29 cellular contexts compared by ENCODE assay signal in genomic region chr10:133107442-133107841, GRCh38. TPM values are rescaled to one million over a fixed set of nuclear protein-coding genes. Genes with fewer than 3 reads are reported as not detected.
DNase-seq lines count a peak whose midpoint lies in the region; ATAC-seq, FAIRE-seq and TF ChIP-seq lines count a peak whose summit lies in the region.
"Had no signal": no experiment of that assay in that cellular context is flagged by ENCODE, and none has a peak within 500 bp of the region (broad histone marks: within the 10 kb centered on the region; RNA-seq: fewer than 3 reads in every experiment).

No MANE protein-coding gene starts in this region.

- TF ChIP-seq CTCF in HepG2 (CRISPR knock-in tag; IDR thresholded peaks at IDR 0.05) (no peak), right lobe of liver (IDR thresholded peaks at IDR 0.05) (no peak)

- H3K4me3 ChIP-seq in HepG2 (replicated peaks in 1 of 3; ENCODE audit: insufficient read depth in 1 of 3, low read depth in 2 of 3, low read length in 3 of 3), result no peak overlapping the region
- no peak overlapping the region for H3K4me3 ChIP-seq in right lobe of liver
- peak overlapping the region; percentile 11 for H3K4me3 ChIP-seq in adipocyte (ENCODE audit: low read length)
- H3K4me3 ChIP-seq: BLaER1, GM12878 had no signal

- no peak for TF ChIP-seq EP300 in HepG2 (IDR thresholded peaks at IDR 0.05; ENCODE audit: low read depth in 2 of 2, low read length in 2 of 2)
- no peak for TF ChIP-seq EP300 in HepG2 (CRISPR knock-in tag; IDR thresholded peaks at IDR 0.05; ENCODE audit: borderline replicate concordance)

- H3K27me3 ChIP-seq in HepG2 (ENCODE audit: control insufficient read depth in 1 of 2, insufficient read depth in 2 of 2, low read length in 2 of 2) (peaks cover 5 to 45% of the 10 kb centered on the region in 2 experiments; a peak in 3 of 5 replicates), right lobe of liver (no peaks in the 10 kb centered on the region), adipocyte (replicated peaks; ENCODE audit: control insufficient read depth, insufficient read depth, low read length) (peaks cover 20% of the 10 kb centered on the region)
- H3K27me3 ChIP-seq: BE2C had no signal

- 5% methylated on average over 1 of the region's 1 CpG for WGBS in HepG2 (ENCODE audit: low lambda C conversion rate)
- WGBS in right lobe of liver (ENCODE audit: insufficient coverage, low coverage, low lambda C conversion rate, missing lambda C conversion rate), result 60% methylated on average over 1 of the region's 1 CpG

- DNase-seq in HepG2 (ENCODE audit: low spot score), result no peak
- DNase-seq in right lobe of liver, result no peak
- DNase-seq in adipocyte (ENCODE audit: low read depth), result no peak
- no peak for DNase-seq in NCI-H748 (lab: John Stamatoyannopoulos, UW; ENCODE audit: unreplicated experiment)
- no peak for DNase-seq in cardiac septum (ENCODE audit: low spot score)
- DNase-seq: ACHN; BE2C; C1 segment of cervical spinal cord; CD4-positive, alpha-beta memory T cell; CD4-positive, CD25-positive, alpha-beta regulatory T cell; CD8-positive, alpha-beta memory T cell; COR-L47; DMS 273 treated with DMSO at 0.1 percent for 48 hours; DMS153; DMS53; DMS79; DND-41; EL; GDM1 had no signal

- no peak overlapping the region for H3K27ac ChIP-seq in HepG2 (ENCODE audit: extremely low read length, insufficient read depth, low read length)
- no peak overlapping the region for H3K27ac ChIP-seq in right lobe of liver
- H3K27ac ChIP-seq: 22Rv1, BLaER1 had no signal

- FAIRE-seq in HepG2 (lab: Jason Lieb, UNC), result no peak
- FAIRE-seq: GM12878, GM12892, GM18507 had no signal

- ATAC-seq in HepG2, result no peak
- ATAC-seq in right lobe of liver, result no peak
- ATAC-seq: GM12878 had no signal

- H4K20me1 ChIP-seq in HepG2 (ENCODE audit: insufficient read depth, low read length), result no peaks in the 10 kb centered on the region
- H4K20me1 ChIP-seq: BLaER1 had no signal

- H3K4me2 ChIP-seq in HepG2 (ENCODE audit: low read depth, low read length), result no peak overlapping the region
- H3K4me2 ChIP-seq: BLaER1 had no signal

- in situ Hi-C loops in HepG2 (cut with HindIII; ENCODE audit: extremely low pct_ligation_motif_present, low pct_unique_long_range_greater_than_20kb), result no loop called here

- H3K9me3 ChIP-seq in HepG2 (ENCODE audit: low read length) (peaks cover 12% of the 10 kb centered on the region), right lobe of liver (peaks cover 0 to 8% (median 0%) of the 10 kb centered on the region in 4 donors), adipocyte (ENCODE audit: control insufficient read depth, low read length) (peaks cover 28% of the 10 kb centered on the region)

- CTCF ChIA-PET in HepG2 (lab: Yijun Ruan, JAX; ENCODE audit: low intra/inter-chr PET ratio, low total read pairs), result no interaction called here

- BruUV-seq in HepG2 (replicated peaks; lab: Mats Ljungman, UMichigan), result no TSS peak

- H3K36me3 ChIP-seq in HepG2 (replicated peaks in 1 of 2; ENCODE audit: control insufficient read depth in 1 of 2, insufficient read depth in 2 of 2, low read length in 2 of 2) (no peaks in the 10 kb centered on the region), right lobe of liver (no peaks in the 10 kb centered on the region), adipocyte (ENCODE audit: control insufficient read depth, insufficient read depth, low read length, severe bottlenecking) (no peaks in the 10 kb centered on the region)
- H3K36me3 ChIP-seq: BE2C, BLaER1 had no signal

- no peak overlapping the region for H3K9ac ChIP-seq in HepG2 (ENCODE audit: insufficient read depth, low read depth, low read length)
- no peak overlapping the region for H3K9ac ChIP-seq in adipocyte (ENCODE audit: low read length)
- H3K9ac ChIP-seq: BLaER1 had no signal

- POLR2A ChIA-PET in HepG2 (lab: Yijun Ruan, JAX), result no interaction called here

- H3K4me1 ChIP-seq in HepG2 (ENCODE audit: insufficient read depth, low read length) (no peaks in the 10 kb centered on the region), right lobe of liver (no peaks in the 10 kb centered on the region), adipocyte (ENCODE audit: control insufficient read depth, insufficient read depth, low read length) (no peaks in the 10 kb centered on the region)
- H3K4me1 ChIP-seq: BE2C had no signal

- TF ChIP-seq RAD21 in HepG2 (CRISPR knock-in tag; IDR thresholded peaks at IDR 0.05), result no peak

- H3K79me2 ChIP-seq in HepG2 (ENCODE audit: insufficient read depth, low read length), result no peaks in the 10 kb centered on the region

- intact Hi-C loops in HepG2 (cut with micrococcal nuclease; ENCODE audit: unreplicated experiment) (no loop called here), right lobe of liver (cut with DNase I) (no loop called here), cardiac septum (cut with DNase I) (no loop called here)

- H2AFZ ChIP-seq in HepG2 (ENCODE audit: low read length), result no peak overlapping the region

- no peak for TF ChIP-seq POLR2A in HepG2 (IDR thresholded peaks at IDR 0.05; ENCODE audit: insufficient read depth in 1 of 2, low read depth in 2 of 2, low read length in 2 of 2)
- no peak for TF ChIP-seq POLR2A in right lobe of liver (IDR thresholded peaks at IDR 0.05)

TF ChIP-seq in HepG2, 621 proteins besides CTCF, POLR2A, EP300 and RAD21:
- TF ChIP-seq ZFP90 (CRISPR knock-in tag; IDR thresholded peaks at IDR 0.05; ENCODE audit: borderline replicate concordance) (peak; percentile 99), GFI1 (CRISPR knock-in tag; IDR thresholded peaks at IDR 0.05; ENCODE audit: borderline replicate concordance) (no peak)

RNA-seq across cellular contexts. Expression of gene ADGRA1, which starts 19.7 kb away (rescaled TPM):
- total RNA-seq in HepG2 (2016; rRNA removed; fragmentation: Illumina TruSeq; extraction: Trizol), result not detected in 2 replicates
- total RNA-seq in HepG2 (2016; cell fraction: cytosol; rRNA removed; fragmentation: Illumina TruSeq; extraction: Trizol; ENCODE audit: low read depth), result not detected in 2 replicates
- total RNA-seq in HepG2 (2016; cell fraction: insoluble cytoplasmic fraction; rRNA removed; fragmentation: Illumina TruSeq; extraction: Trizol), result not detected in 2 replicates
- not detected in 2 replicates for total RNA-seq in HepG2 (2016; cell fraction: membrane; rRNA removed; fragmentation: Illumina TruSeq; extraction: Trizol)
- total RNA-seq in HepG2 (2016; cell fraction: nucleus; rRNA removed; fragmentation: Illumina TruSeq; extraction: Trizol), result not detected in 2 replicates
- not detected in 2 replicates for polyA plus RNA-seq in HepG2 (2011; rRNA removed)
- polyA plus RNA-seq in HepG2 (2011; cell fraction: cytosol; rRNA removed), result not detected in 2 replicates
- not detected in 2 replicates for polyA plus RNA-seq in HepG2 (2011; cell fraction: nucleus; rRNA removed)
- polyA plus RNA-seq in HepG2 (2012), result not detected in 2 replicates
- polyA plus RNA-seq in HepG2 (2016; cell fraction: cytosol; fragmentation: Illumina TruSeq; extraction: Trizol; ENCODE audit: low read depth), result not detected in 2 replicates
- not detected in 2 replicates for polyA plus RNA-seq in HepG2 (2016; cell fraction: insoluble cytoplasmic fraction; fragmentation: Illumina TruSeq; extraction: Trizol; ENCODE audit: low read depth)
- not detected in 2 replicates for polyA plus RNA-seq in HepG2 (2016; cell fraction: membrane; fragmentation: Illumina TruSeq; extraction: Trizol; ENCODE audit: low read depth)
- not detected in 2 replicates for polyA plus RNA-seq in HepG2 (2016; cell fraction: nucleus; fragmentation: Illumina TruSeq; extraction: Trizol; ENCODE audit: insufficient read depth, low read depth)
- not detected in 2 replicates for polyA minus RNA-seq in HepG2 (2011; rRNA and poly(A)+ RNA removed; ENCODE audit: low replicate concordance)
- polyA minus RNA-seq in HepG2 (2011; cell fraction: cytosol; rRNA and poly(A)+ RNA removed), result not detected in 2 replicates
- polyA minus RNA-seq in HepG2 (2011; cell fraction: nucleus; rRNA and poly(A)+ RNA removed), result not detected in 2 replicates
- under 1 TPM in 5 of 6 experiments, not detected in 1; 0.10 to 0.46 (median 0.16) TPM for total RNA-seq in right lobe of liver
- 0.19 TPM for total RNA-seq in cardiac septum
- total RNA-seq: CD4-positive, alpha-beta memory T cell; CD4-positive, CD25-positive, alpha-beta regulatory T cell; CD8-positive, alpha-beta memory T cell; Daoy; G401; GM12878 had no signal
- polyA plus RNA-seq: AG04450; CD14-positive monocyte; CD4-positive, alpha-beta memory T cell; CD4-positive, CD25-positive, alpha-beta regulatory T cell; CD8-positive, alpha-beta memory T cell; GM12878 had no signal

RNA-seq across cellular contexts. Expression of gene KNDC1, which starts 52.6 kb away (rescaled TPM):
- total RNA-seq in HepG2 (2016; rRNA removed; fragmentation: Illumina TruSeq; extraction: Trizol) (0.44 TPM in 1 of 2 replicates, not detected in the other), right lobe of liver (10 to 100 TPM in 2 of 6 experiments, 1 to 10 TPM in 3, under 1 TPM in 1; 0.54 to 11.6 (median 8.2) TPM), cardiac septum (0.05 TPM)
- not detected in 2 replicates for total RNA-seq in HepG2 (2016; cell fraction: cytosol; rRNA removed; fragmentation: Illumina TruSeq; extraction: Trizol; ENCODE audit: low read depth)
- total RNA-seq in HepG2 (2016; cell fraction: insoluble cytoplasmic fraction; rRNA removed; fragmentation: Illumina TruSeq; extraction: Trizol), result not detected in 2 replicates
- total RNA-seq in HepG2 (2016; cell fraction: membrane; rRNA removed; fragmentation: Illumina TruSeq; extraction: Trizol), result 0.38 TPM in 1 of 2 replicates, not detected in the other
- not detected in 2 replicates for total RNA-seq in HepG2 (2016; cell fraction: nucleus; rRNA removed; fragmentation: Illumina TruSeq; extraction: Trizol)
- polyA plus RNA-seq in HepG2 (2011; rRNA removed), result 0.56 and 0.69 TPM in 2 replicates
- 0.09 and 0.66 TPM in 2 replicates for polyA plus RNA-seq in HepG2 (2011; cell fraction: cytosol; rRNA removed)
- 1.3 and 3.3 TPM in 2 replicates for polyA plus RNA-seq in HepG2 (2011; cell fraction: nucleus; rRNA removed)
- polyA plus RNA-seq in HepG2 (2012), result 0.17 TPM in 1 of 2 replicates, not detected in the other
- polyA plus RNA-seq in HepG2 (2016; cell fraction: cytosol; fragmentation: Illumina TruSeq; extraction: Trizol; ENCODE audit: low read depth), result 0.03 and 0.17 TPM in 2 replicates
- not detected in 2 replicates for polyA plus RNA-seq in HepG2 (2016; cell fraction: insoluble cytoplasmic fraction; fragmentation: Illumina TruSeq; extraction: Trizol; ENCODE audit: low read depth)
- polyA plus RNA-seq in HepG2 (2016; cell fraction: membrane; fragmentation: Illumina TruSeq; extraction: Trizol; ENCODE audit: low read depth), result 0.03 TPM in 1 of 2 replicates, not detected in the other
- polyA plus RNA-seq in HepG2 (2016; cell fraction: nucleus; fragmentation: Illumina TruSeq; extraction: Trizol; ENCODE audit: insufficient read depth, low read depth), result not detected in 2 replicates
- polyA minus RNA-seq in HepG2 (2011; rRNA and poly(A)+ RNA removed; ENCODE audit: low replicate concordance), result 0.09 and 4.0 TPM in 2 replicates
- 0.53 and 1.8 TPM in 2 replicates for polyA minus RNA-seq in HepG2 (2011; cell fraction: cytosol; rRNA and poly(A)+ RNA removed)
- 0.12 and 2.4 TPM in 2 replicates for polyA minus RNA-seq in HepG2 (2011; cell fraction: nucleus; rRNA and poly(A)+ RNA removed)
- total RNA-seq: A673; CD8-positive, alpha-beta memory T cell; Daoy had no signal
- polyA plus RNA-seq: CD4-positive, CD25-positive, alpha-beta regulatory T cell had no signal
